17 cellular contexts compared by ENCODE assay signal in genomic region chr11:2797181-2797711, GRCh38.
A peak's percentile ranks its signal among the peaks of the same experiment; 100 is the strongest.
DNase-seq lines count a peak whose midpoint lies in the region; ATAC-seq, FAIRE-seq and TF ChIP-seq lines count a peak whose summit lies in the region.
"Had no signal": no experiment of that assay in that cellular context is flagged by ENCODE, and none has a peak within 500 bp of the region (broad histone marks: within the 10 kb centered on the region; RNA-seq: fewer than 3 reads in every experiment).

No MANE protein-coding gene starts in this region.

- H3K27me3 ChIP-seq in breast epithelium: no peaks in the 10 kb centered on the region
- peaks cover 0 to 23% (median 16%) of the 10 kb centered on the region in 4 experiments; a peak in 5 of 7 replicates for H3K27me3 ChIP-seq in H1 (replicated peaks in 1 of 4; ENCODE audit: control insufficient read depth in 3 of 4, extremely low read depth in 1 of 4, insufficient read depth in 3 of 4, low read length in 3 of 4)
- peaks cover 10% of the 10 kb centered on the region for H3K27me3 ChIP-seq in osteoblast (ENCODE audit: insufficient read depth, low read length)
- no peaks in the 10 kb centered on the region for H3K27me3 ChIP-seq in upper lobe of right lung

- peaks cover 28% of the 10 kb centered on the region for H3K27me3 Mint-ChIP-seq in MCF 10A (ENCODE audit: insufficient read depth, unreplicated experiment)
- H3K27me3 Mint-ChIP-seq: activated naive CD8-positive, alpha-beta T cell treated with anti-CD3 and anti-CD28 coated beads, Interleukin-2, amount 10 ng/mL, durations not matched to agents 7 days and 5 days; stimulated activated memory B cell treated with anti-CD40 and anti-IgM and Interleukin-4, amounts not matched to agents 10 μg/mL and 1 μg/mL and 100 μg/mL, for 72 hours had no signal

- no peak for FAIRE-seq in H1 (lab: Jason Lieb, UNC)
- FAIRE-seq: endometrium had no signal

- DNase-seq in breast epithelium (ENCODE audit: low spot score in 2 of 2): peak in 1 of 2 donors; percentile 46
- DNase-seq in MCF 10A (ENCODE audit: unreplicated experiment): no peak
- peak in 1 of 2 experiments; percentile 47 for DNase-seq in H1 (ENCODE audit: low read depth in 1 of 2, low spot score in 2 of 2)
- DNase-seq in osteoblast (ENCODE audit: insufficient read length, low spot score, missing footprints): peak; percentile 47
- peak; percentile 48 for DNase-seq in upper lobe of right lung
- DNase-seq in activated CD4-positive, alpha-beta T cell treated with anti-CD3 and anti-CD28 coated beads, Interleukin-2, amount 50 U/mL, for 1 hour: no peak
- no peak for DNase-seq in LoVo (ENCODE audit: low spot score)
- DNase-seq in RWPE1 (ENCODE audit: low spot score): no peak
- DNase-seq: central memory CD4-positive, alpha-beta T cell; EL; NCI-H2081; OCI-M1 had no signal

- no peaks in the 10 kb centered on the region for H3K79me2 ChIP-seq in H1 (ENCODE audit: control insufficient read depth in 1 of 2, insufficient read depth in 2 of 2, low read length in 2 of 2)
- no peaks in the 10 kb centered on the region for H3K79me2 ChIP-seq in osteoblast (ENCODE audit: insufficient read depth, low read length)

- no peak overlapping the region for H2BK15ac ChIP-seq in H1 (ENCODE audit: low read length)

- H3K23me2 ChIP-seq in H1 (ENCODE audit: low read depth, low read length): peaks cover 4% of the 10 kb centered on the region; the same call in 1 of the 2 replicates

- peaks cover 13% of the 10 kb centered on the region for H3K9me3 Mint-ChIP-seq in MCF 10A (ENCODE audit: unreplicated experiment)
- H3K9me3 Mint-ChIP-seq: activated naive CD8-positive, alpha-beta T cell treated with anti-CD3 and anti-CD28 coated beads, Interleukin-2, amount 10 ng/mL, durations not matched to agents 7 days and 5 days had no signal

- H3K4me1 Mint-ChIP-seq in MCF 10A (ENCODE audit: insufficient read depth, unreplicated experiment): no peaks in the 10 kb centered on the region
- H3K4me1 Mint-ChIP-seq: activated naive CD8-positive, alpha-beta T cell treated with anti-CD3 and anti-CD28 coated beads, Interleukin-2, amount 10 ng/mL, durations not matched to agents 7 days and 5 days had no signal

- H2BK12ac ChIP-seq in H1 (ENCODE audit: low read depth, low read length): no peak overlapping the region

- ATAC-seq in upper lobe of right lung: no peak
- ATAC-seq: stimulated activated memory B cell treated with anti-CD40 and anti-IgM and Interleukin-4, amounts not matched to agents 10 μg/mL and 1 μg/mL and 100 μg/mL, for 72 hours had no signal

- no peaks in the 10 kb centered on the region for H3K9me3 ChIP-seq in breast epithelium
- H3K9me3 ChIP-seq in H1 (ENCODE audit: insufficient read depth in 2 of 2, low read depth in 1 of 2, low read length in 1 of 2): peaks cover 0 to 4% of the 10 kb centered on the region in 2 experiments; a peak in 1 of 4 replicates
- no peaks in the 10 kb centered on the region for H3K9me3 ChIP-seq in osteoblast (ENCODE audit: low read depth, low read length)
- no peaks in the 10 kb centered on the region for H3K9me3 ChIP-seq in upper lobe of right lung

- no peaks in the 10 kb centered on the region for H3K79me1 ChIP-seq in H1 (ENCODE audit: low read depth, low read length)

- no peak overlapping the region for H4K5ac ChIP-seq in H1 (ENCODE audit: insufficient read length, low read depth, low read length)

- H3K27ac ChIP-seq in breast epithelium (peak overlapping the region; percentile 10 to 61), H1 (ENCODE audit: low read depth, low read length) (no peak overlapping the region), osteoblast (ENCODE audit: low read depth, low read length) (no peak overlapping the region), upper lobe of right lung (no peak overlapping the region), RWPE1 (no peak overlapping the region; the same call in 1 of the 2 replicates)

- H4K20me1 ChIP-seq in H1 (replicated peaks in 1 of 2; ENCODE audit: control insufficient read depth in 1 of 2, insufficient read depth in 2 of 2, low read length in 2 of 2): no peaks in the 10 kb centered on the region
- no peaks in the 10 kb centered on the region for H4K20me1 ChIP-seq in osteoblast (ENCODE audit: insufficient read depth, low read length)

- H3K4me1 ChIP-seq in breast epithelium (no peaks in the 10 kb centered on the region), H1 (replicated peaks in 1 of 4; ENCODE audit: control insufficient read depth in 3 of 4, insufficient read depth in 4 of 4, low read length in 3 of 4) (peaks cover 0 to under 1% (median 0%) of the 10 kb centered on the region in 4 experiments; a peak in 5 of 7 replicates), osteoblast (ENCODE audit: insufficient read depth, low read length) (no peaks in the 10 kb centered on the region), upper lobe of right lung (no peaks in the 10 kb centered on the region)

- no peak overlapping the region for H3K23ac ChIP-seq in H1 (ENCODE audit: insufficient read length)

- no peak for TF ChIP-seq EP300 in H1 (IDR thresholded peaks at IDR 0.05; ENCODE audit: borderline replicate concordance in 1 of 2, low read depth in 2 of 2, low read length in 2 of 2)

- no peak for TF ChIP-seq RAD21 in H1 (IDR thresholded peaks at IDR 0.05 in 1 of 2, conservative IDR thresholded peaks at IDR 0.05 in 1 of 2; ENCODE audit: low read depth in 2 of 2, low read length in 2 of 2)

- no peaks in the 10 kb centered on the region for H3K36me3 Mint-ChIP-seq in MCF 10A (ENCODE audit: insufficient read depth, unreplicated experiment)
- H3K36me3 Mint-ChIP-seq: activated naive CD8-positive, alpha-beta T cell treated with anti-CD3 and anti-CD28 coated beads, Interleukin-2, amount 10 ng/mL, durations not matched to agents 7 days and 5 days had no signal

- no peak overlapping the region for H3K4me2 ChIP-seq in H1 (ENCODE audit: insufficient read depth in 1 of 2, low read depth in 2 of 2, low read length in 2 of 2)
- no peak overlapping the region for H3K4me2 ChIP-seq in osteoblast (ENCODE audit: insufficient read depth, low read length)

- no peak for TF ChIP-seq POLR2A in breast epithelium (IDR thresholded peaks at IDR 0.05)
- TF ChIP-seq POLR2A in H1 (IDR thresholded peaks at IDR 0.05; ENCODE audit: control extremely low read depth in 1 of 2, low read depth in 2 of 2, low read length in 2 of 2): no peak

- CTCF ChIA-PET in MCF 10A (lab: Yijun Ruan, JAX) (no interaction called here), H1 (lab: Charles Lee; ENCODE audit: partially characterized antibody) (no interaction called here), RWPE1 (lab: Yijun Ruan, JAX) (interaction anchor here (0.5 kb wide), 1 partner anchor 95 kb away, joined by 3 read pairs; no protein-coding TSS in a partner anchor)

- H2BK20ac ChIP-seq in H1 (ENCODE audit: low read length): no peak overlapping the region

- H3K36me3 ChIP-seq in breast epithelium: no peaks in the 10 kb centered on the region
- no peaks in the 10 kb centered on the region for H3K36me3 ChIP-seq in H1 (ENCODE audit: control insufficient read depth in 2 of 4, insufficient read depth in 4 of 4, low read length in 3 of 4)
- H3K36me3 ChIP-seq in osteoblast (ENCODE audit: insufficient read depth, low read length): no peaks in the 10 kb centered on the region
- H3K36me3 ChIP-seq in upper lobe of right lung: no peaks in the 10 kb centered on the region

- H2AFZ ChIP-seq in H1 (ENCODE audit: low read length): no peak overlapping the region
- H2AFZ ChIP-seq in osteoblast (ENCODE audit: low read length): no peak overlapping the region

- no peak overlapping the region for H2BK120ac ChIP-seq in H1 (replicated peaks; ENCODE audit: low read depth, low read length)

- H3K18ac ChIP-seq in H1 (ENCODE audit: extremely low read depth, low read length): peak overlapping the region; percentile 48; the same call in 1 of the 2 replicates

- H3K4me3 ChIP-seq in breast epithelium (no peak overlapping the region), H1 (ENCODE audit: extremely low read depth in 1 of 4, insufficient read depth in 2 of 4, low read depth in 3 of 4, low read length in 4 of 4) (no peak overlapping the region), osteoblast (ENCODE audit: insufficient read depth, low read length) (no peak overlapping the region), upper lobe of right lung (no peak overlapping the region)
- H3K4me3 ChIP-seq: lung had no signal

- 78% methylated on average over 16 of the region's 19 CpGs; no CpG with 5 or more reads in 1 of the 2 experiments for WGBS in H1 (ENCODE audit: extremely low coverage in 1 of 2, insufficient coverage in 1 of 2, insufficient read length in 1 of 2, insufficient replicate concordance in 2 of 2, low coverage in 1 of 2, low lambda C conversion rate in 2 of 2, missing lambda C conversion rate in 1 of 2), 2 experiments

- peak overlapping the region; percentile 86; the same call in 1 of the 2 replicates for H4K8ac ChIP-seq in H1 (ENCODE audit: extremely low read depth, insufficient read depth, low read length)

- H2BK5ac ChIP-seq in H1 (ENCODE audit: low read depth, low read length): no peak overlapping the region

- POLR2A ChIA-PET in MCF 10A (lab: Yijun Ruan, JAX): no interaction called here
- POLR2A ChIA-PET in H1 (lab: Charles Lee; ENCODE audit: partially characterized antibody): no interaction called here
- POLR2A ChIA-PET in RWPE1 (lab: Yijun Ruan, JAX; ENCODE audit: low non-redundant PET): no interaction called here

- no peak overlapping the region for H3K4me3 Mint-ChIP-seq in MCF 10A (ENCODE audit: unreplicated experiment)
- H3K4me3 Mint-ChIP-seq: activated naive CD8-positive, alpha-beta T cell treated with anti-CD3 and anti-CD28 coated beads, Interleukin-2, amount 10 ng/mL, durations not matched to agents 7 days and 5 days; stimulated activated memory B cell treated with anti-CD40 and anti-IgM and Interleukin-4, amounts not matched to agents 10 μg/mL and 1 μg/mL and 100 μg/mL, for 72 hours had no signal

- H4K91ac ChIP-seq in H1 (replicated peaks; ENCODE audit: insufficient read length, low read length): no peak overlapping the region

- no peak overlapping the region for H3K4ac ChIP-seq in H1 (replicated peaks; ENCODE audit: insufficient read length, low read depth, low read length)

- no peak overlapping the region for H3K27ac Mint-ChIP-seq in MCF 10A (ENCODE audit: low read depth, unreplicated experiment)
- H3K27ac Mint-ChIP-seq: activated naive CD8-positive, alpha-beta T cell treated with anti-CD3 and anti-CD28 coated beads, Interleukin-2, amount 10 ng/mL, durations not matched to agents 7 days and 5 days; nephron; stimulated activated memory B cell treated with anti-CD40 and anti-IgM and Interleukin-4, amounts not matched to agents 10 μg/mL and 1 μg/mL and 100 μg/mL, for 72 hours had no signal

- H3K9ac ChIP-seq in H1 (replicated peaks in 1 of 4; ENCODE audit: extremely low read depth in 1 of 4, low read depth in 3 of 4, low read length in 3 of 4): no peak overlapping the region

- intact Hi-C loops in breast epithelium (cut with DNase I; ENCODE audit: low total_unique reads) (no loop called here), MCF 10A (cut with micrococcal nuclease) (no loop called here), upper lobe of right lung (cut with DNase I) (no loop called here)

- no peak overlapping the region for H3K14ac ChIP-seq in H1 (ENCODE audit: insufficient read length)

- no peak overlapping the region for H3K56ac ChIP-seq in H1 (replicated peaks; ENCODE audit: insufficient read length, low read depth, low read length)

- no peak overlapping the region for H2AK5ac ChIP-seq in H1 (ENCODE audit: low read depth, low read length)

- no TSS peak for BruUV-seq in MCF 10A (replicated peaks; lab: Mats Ljungman, UMichigan)

- TF ChIP-seq CTCF in breast epithelium (IDR thresholded peaks at IDR 0.05) (no peak), MCF 10A (IDR thresholded peaks at IDR 0.05; ENCODE audit: unreplicated experiment) (no peak), H1 (IDR thresholded peaks at IDR 0.05; ENCODE audit: control extremely low read depth in 1 of 3, insufficient read depth in 1 of 3, low read depth in 1 of 3, low read length in 3 of 3) (no peak), osteoblast (IDR thresholded peaks at IDR 0.05; ENCODE audit: extremely low read depth, low read depth, low read length) (no peak), upper lobe of right lung (IDR thresholded peaks at IDR 0.05) (no peak), RWPE1 (conservative IDR thresholded peaks at IDR 0.05; ENCODE audit: low read depth) (no peak)

Comparison
In these comparisons a context has a peak if more than half of its experiments do, and no peak if none do; other contexts are left out.
1. DNase-seq: peak in osteoblast (single experiment) and upper lobe of right lung (single experiment); none in MCF 10A (single experiment), activated CD4-positive, alpha-beta T cell treated with anti-CD3 and anti-CD28 coated beads, Interleukin-2, amount 50 U/mL, for 1 hour (single experiment), LoVo (single experiment) and RWPE1 (single experiment).
2. H3K27ac ChIP-seq: peak in breast epithelium (2 of 2); none in H1 (single experiment), osteoblast (single experiment), upper lobe of right lung (single experiment) and RWPE1 (single experiment).